ENCODE assay signal across 18 cellular contexts in genomic region chr7:51246258-51247245, GRCh38.
DNase-seq lines count a peak whose midpoint lies in the region; ATAC-seq and TF ChIP-seq lines count a peak whose summit lies in the region.
"Had no signal": no experiment of that assay in that cellular context is flagged by ENCODE, and none has a peak within 500 bp of the region (broad histone marks: within the 10 kb centered on the region; RNA-seq: fewer than 3 reads in every experiment).

No MANE protein-coding gene starts in this region.

- no peak overlapping the region for H2AK5ac ChIP-seq in neuronal stem cell (ENCODE audit: low read depth, low read length)

- whole genome bisulfite sequencing in endodermal cell (ENCODE audit: insufficient coverage in 1 of 2, insufficient read length in 1 of 2), 2 experiments: 91 to 94% methylated on average over 8 to 12 of the region's 12 CpGs
- WGBS in neuronal stem cell (ENCODE audit: extremely low coverage in 2 of 2, insufficient read length in 2 of 2, insufficient replicate concordance in 1 of 2), 2 donors: no CpG with 5 or more reads among the region's 12 CpGs

- H3K9me3 Mint-ChIP-seq in endodermal cell: no peaks in the 10 kb centered on the region
- H3K9me3 Mint-ChIP-seq in stimulated activated effector memory CD8-positive, alpha-beta T cell treated with anti-CD3 and anti-CD28 coated beads, Interleukin-12 subunit alpha, Interleukin-12 subunit beta, amount 100 ng/mL, for 72 hours: no peaks in the 10 kb centered on the region
- H3K9me3 Mint-ChIP-seq: central memory CD8-positive, alpha-beta T cell; nephron progenitor cell had no signal

- H3K27me3 Mint-ChIP-seq in endodermal cell (ENCODE audit: insufficient read depth): no peaks in the 10 kb centered on the region

- H3K4me1 ChIP-seq in endodermal cell (ENCODE audit: control insufficient read depth, insufficient read depth, low read length): no peaks in the 10 kb centered on the region
- H3K4me1 ChIP-seq in neuronal stem cell (ENCODE audit: control insufficient read depth in 2 of 2, insufficient read depth in 1 of 2, low read depth in 1 of 2, low read length in 2 of 2): no peaks in the 10 kb centered on the region

- no peaks in the 10 kb centered on the region for H3K9me3 ChIP-seq in endodermal cell (ENCODE audit: control insufficient read depth, low read length)
- H3K9me3 ChIP-seq in neuronal stem cell (replicated peaks in 1 of 2; ENCODE audit: control insufficient read depth in 2 of 2, insufficient read depth in 1 of 2, low read depth in 1 of 2, low read length in 2 of 2): peaks cover 0 to 3% of the 10 kb centered on the region in 2 donors
- H3K9me3 ChIP-seq: stomach had no signal

- no peak overlapping the region for H2AFZ ChIP-seq in neuronal stem cell (ENCODE audit: low read length)
- H2AFZ ChIP-seq: hepatocyte had no signal

- ATAC-seq in HG02623 (IDR thresholded peaks at IDR 0.05; ENCODE audit: unreplicated experiment): no peak
- no peak for ATAC-seq in stimulated activated effector memory CD8-positive, alpha-beta T cell treated with anti-CD3 and anti-CD28 coated beads, Interleukin-12 subunit alpha, Interleukin-12 subunit beta, amount 100 ng/mL, for 72 hours

- no peak overlapping the region for H3K4me2 ChIP-seq in neuronal stem cell (ENCODE audit: insufficient read depth, low read length, poor library complexity, severe bottlenecking)
- H3K4me2 ChIP-seq: hepatocyte had no signal

- H3K4ac ChIP-seq in neuronal stem cell (ENCODE audit: low read length): no peak overlapping the region

- no peak overlapping the region for H3K14ac ChIP-seq in neuronal stem cell (ENCODE audit: low read length)

- H3K4me1 Mint-ChIP-seq in endodermal cell: no peaks in the 10 kb centered on the region
- H3K4me1 Mint-ChIP-seq in stimulated activated effector memory CD8-positive, alpha-beta T cell treated with anti-CD3 and anti-CD28 coated beads, Interleukin-12 subunit alpha, Interleukin-12 subunit beta, amount 100 ng/mL, for 72 hours: no peaks in the 10 kb centered on the region
- H3K4me1 Mint-ChIP-seq: central memory CD8-positive, alpha-beta T cell had no signal

- no peak overlapping the region for H3K18ac ChIP-seq in neuronal stem cell (ENCODE audit: low read length)

- H3K27ac ChIP-seq in endodermal cell (ENCODE audit: low read depth, low read length): no peak overlapping the region
- H3K27ac ChIP-seq in neuronal stem cell (replicated peaks; ENCODE audit: low read length): no peak overlapping the region
- H3K27ac ChIP-seq: hepatocyte, stomach had no signal

- H3K36me3 Mint-ChIP-seq in endodermal cell (ENCODE audit: low read depth): no peaks in the 10 kb centered on the region
- H3K36me3 Mint-ChIP-seq in stimulated activated effector memory CD8-positive, alpha-beta T cell treated with anti-CD3 and anti-CD28 coated beads, Interleukin-12 subunit alpha, Interleukin-12 subunit beta, amount 100 ng/mL, for 72 hours: no peaks in the 10 kb centered on the region

- peak overlapping the region; percentile 16 for H2BK15ac ChIP-seq in neuronal stem cell (ENCODE audit: low read length)

- no peak overlapping the region for H3K23ac ChIP-seq in neuronal stem cell (ENCODE audit: low read depth, low read length, poor library complexity)

- no peaks in the 10 kb centered on the region for H3K79me1 ChIP-seq in neuronal stem cell (ENCODE audit: low read depth, low read length)

- no peak overlapping the region for H2BK5ac ChIP-seq in neuronal stem cell (ENCODE audit: low read length)

- DNase-seq in C1 segment of cervical spinal cord (lab: John Stamatoyannopoulos, UW) (peak in 12 of 14 donors; percentile 37 to 98 (median 71)), NCI-H226 (peak; percentile 31), endodermal cell (peak; percentile 37), neuronal stem cell (ENCODE audit: low spot score) (no peak), AML-193 (lab: John Stamatoyannopoulos, UW) (no peak)
- DNase-seq in effector CD8-positive, alpha-beta T cell (lab: John Stamatoyannopoulos, UW): no peak
- no peak for DNase-seq in stimulated activated effector memory CD8-positive, alpha-beta T cell treated with anti-CD3 and anti-CD28 coated beads, Interleukin-12 subunit alpha, Interleukin-12 subunit beta, amount 100 ng/mL, for 72 hours (ENCODE audit: low spot score in 2 of 2)
- DNase-seq: activated CD4-positive, CD25-positive, alpha-beta regulatory T cell; activated naive CD4-positive, alpha-beta T cell treated with anti-CD3 and anti-CD28 coated beads, Interleukin-2, amount 50 U/mL, for 16 hours; Calu3; H7; Karpas-422; nephron progenitor cell; small intestine; stomach had no signal

- no peak overlapping the region for H4K91ac ChIP-seq in neuronal stem cell (ENCODE audit: low read depth, low read length, poor library complexity)

- TF ChIP-seq CTCF in endodermal cell (conservative IDR thresholded peaks at IDR 0.05): no peak

- no peak overlapping the region for H3K9ac ChIP-seq in endodermal cell (ENCODE audit: extremely low read depth, low read length, poor library complexity, severe bottlenecking)
- no peak overlapping the region for H3K9ac ChIP-seq in neuronal stem cell (ENCODE audit: low read depth, low read length, poor library complexity)

- no peak overlapping the region for H3K27ac Mint-ChIP-seq in endodermal cell
- no peak overlapping the region for H3K27ac Mint-ChIP-seq in stimulated activated effector memory CD8-positive, alpha-beta T cell treated with anti-CD3 and anti-CD28 coated beads, Interleukin-12 subunit alpha, Interleukin-12 subunit beta, amount 100 ng/mL, for 72 hours
- H3K27ac Mint-ChIP-seq: nephron progenitor cell had no signal

- H4K8ac ChIP-seq in neuronal stem cell (ENCODE audit: low read depth, low read length): no peak overlapping the region

- H2BK120ac ChIP-seq in neuronal stem cell (ENCODE audit: low read depth, low read length): no peak overlapping the region

- no peak overlapping the region for H2BK12ac ChIP-seq in neuronal stem cell (ENCODE audit: low read length)

- H3K27me3 ChIP-seq in endodermal cell (ENCODE audit: control insufficient read depth, insufficient read depth, low read length, poor library complexity, severe bottlenecking): no peaks in the 10 kb centered on the region
- no peaks in the 10 kb centered on the region for H3K27me3 ChIP-seq in neuronal stem cell (ENCODE audit: control insufficient read depth in 3 of 3, insufficient read depth in 3 of 3, low read depth in 1 of 3, low read length in 3 of 3)
- H3K27me3 ChIP-seq: hepatocyte, stomach had no signal

- no peak overlapping the region for H3K4me3 Mint-ChIP-seq in endodermal cell
- H3K4me3 Mint-ChIP-seq in stimulated activated effector memory CD8-positive, alpha-beta T cell treated with anti-CD3 and anti-CD28 coated beads, Interleukin-12 subunit alpha, Interleukin-12 subunit beta, amount 100 ng/mL, for 72 hours: no peak overlapping the region
- H3K4me3 Mint-ChIP-seq: central memory CD8-positive, alpha-beta T cell; nephron progenitor cell had no signal

- H3K36me3 ChIP-seq in endodermal cell (ENCODE audit: control insufficient read depth, insufficient read depth, low read length) (no peaks in the 10 kb centered on the region), neuronal stem cell (replicated peaks in 1 of 2; ENCODE audit: control insufficient read depth in 2 of 2, insufficient read depth in 2 of 2, low read length in 2 of 2) (no peaks in the 10 kb centered on the region)
- H3K36me3 ChIP-seq: stomach had no signal

- no peak overlapping the region for H3K4me3 ChIP-seq in endodermal cell (ENCODE audit: low read length)
- no peak overlapping the region for H3K4me3 ChIP-seq in neuronal stem cell (ENCODE audit: low read length in 2 of 2)
- H3K4me3 ChIP-seq: hepatocyte, stomach had no signal

Comparison
In these comparisons a context has a peak if more than half of its experiments do, and no peak if none do; other contexts are left out.
1. DNase-seq: peak in C1 segment of cervical spinal cord (12 of 14), NCI-H226 (single experiment) and endodermal cell (single experiment); none in neuronal stem cell (single experiment), effector CD8-positive, alpha-beta T cell (single experiment), AML-193 (0 of 2) and stimulated activated effector memory CD8-positive, alpha-beta T cell treated with anti-CD3 and anti-CD28 coated beads, Interleukin-12 subunit alpha, Interleukin-12 subunit beta, amount 100 ng/mL, for 72 hours (0 of 2).